13 cellular contexts compared by ENCODE assay signal in the genomic region with DNA sequence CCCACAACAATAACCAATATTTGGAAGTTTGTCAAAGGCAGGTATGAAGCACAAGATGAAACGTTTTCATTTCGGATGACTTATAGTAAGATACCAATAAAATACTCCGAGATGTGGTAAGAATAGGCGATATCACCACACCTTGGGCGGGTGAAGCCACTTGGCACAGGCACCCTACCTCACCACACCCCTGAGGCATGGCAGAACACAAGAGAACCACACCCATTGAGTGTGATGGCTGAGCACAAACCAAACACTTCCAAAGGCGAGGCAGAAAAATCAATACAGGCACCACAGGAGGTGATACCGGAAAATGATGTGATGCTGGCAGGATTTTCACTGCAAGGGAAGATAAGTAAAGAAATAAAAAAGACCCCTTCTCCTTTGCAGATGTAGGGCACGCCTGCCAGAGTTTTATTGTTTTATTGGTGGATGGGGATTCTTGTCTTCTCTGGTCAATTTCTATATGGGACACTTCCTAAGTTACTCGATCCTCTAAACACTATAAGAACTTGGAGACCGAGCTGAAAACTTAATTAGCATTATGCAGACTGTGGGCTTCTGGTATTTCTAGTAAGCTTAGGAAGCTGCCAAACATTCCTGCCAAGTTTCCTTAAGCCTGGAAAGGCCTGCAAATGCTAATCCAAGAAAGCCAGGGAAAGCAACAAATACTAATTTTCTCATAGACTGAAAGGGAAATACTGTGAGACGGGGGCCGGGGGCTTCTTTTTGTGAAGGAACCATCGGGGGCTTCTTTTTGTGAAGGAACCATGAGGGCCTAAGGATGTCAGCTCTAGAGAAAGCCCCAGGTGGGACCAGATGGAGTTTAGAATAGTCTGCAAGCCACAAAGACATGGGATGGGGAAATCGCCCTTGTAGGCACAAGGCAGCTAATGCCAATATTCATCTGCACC.
A peak's percentile ranks its signal among the peaks of the same experiment; 100 is the strongest.
DNase-seq lines count a peak whose midpoint lies in the region; ATAC-seq, FAIRE-seq and TF ChIP-seq lines count a peak whose summit lies in the region.
"Had no signal": no experiment of that assay in that cellular context is flagged by ENCODE, and none has a peak within 500 bp of the region (broad histone marks: within the 10 kb centered on the region; RNA-seq: fewer than 3 reads in every experiment).

No MANE protein-coding gene starts in this region.

- peaks cover 22% of the 10 kb centered on the region for H3K4me1 Mint-ChIP-seq in endodermal cell

- no peak overlapping the region for H3K27ac Mint-ChIP-seq in endodermal cell
- H3K27ac Mint-ChIP-seq: progenitor cell of endocrine pancreas had no signal

- peaks cover 3% of the 10 kb centered on the region for H3K27me3 Mint-ChIP-seq in endodermal cell (ENCODE audit: insufficient read depth)

- no peak for FAIRE-seq in frontal cortex (lab: Jason Lieb, UNC)
- FAIRE-seq: GM19239, H54, TTC549 had no signal

- H3K4me3 ChIP-seq in endodermal cell (ENCODE audit: low read length): no peak overlapping the region

- ATAC-seq in Right ventricle myocardium inferior: no peak

- no peaks in the 10 kb centered on the region for H3K4me1 ChIP-seq in endodermal cell (ENCODE audit: control insufficient read depth, insufficient read depth, low read length)

- peaks cover 2% of the 10 kb centered on the region for H3K36me3 Mint-ChIP-seq in endodermal cell (ENCODE audit: low read depth)

- DNase-seq in DMS153 treated with DMSO at 0.1 percent for 48 hours (lab: John Stamatoyannopoulos, UW; ENCODE audit: unreplicated experiment): peak; percentile 44
- peak; percentile 83 for DNase-seq in NCI-H2107 treated with DMSO at 0.1 percent for 48 hours (lab: John Stamatoyannopoulos, UW; ENCODE audit: unreplicated experiment)
- DNase-seq in endodermal cell: peak; percentile 57
- peak; percentile 3 for DNase-seq in putamen (ENCODE audit: low spot score)
- DNase-seq in NK-92 treated with Interleukin-12 subunit alpha and Interleukin-12 subunit beta, amount 100 ng/mL, for 24 hours (lab: John Stamatoyannopoulos, UW): no peak
- no peak for DNase-seq in Right ventricle myocardium inferior (ENCODE audit: missing footprints)
- no peak for DNase-seq in frontal cortex (ENCODE audit: low spot score in 2 of 2)
- DNase-seq: effector CD8-positive, alpha-beta T cell; NCI-H1436 treated with DMSO at 0.1 percent for 48 hours had no signal

- H3K27ac ChIP-seq in endodermal cell (ENCODE audit: low read depth, low read length): no peak overlapping the region

- no peaks in the 10 kb centered on the region for H3K36me3 ChIP-seq in endodermal cell (ENCODE audit: control insufficient read depth, insufficient read depth, low read length)

- no peak overlapping the region for H3K9ac ChIP-seq in endodermal cell (ENCODE audit: extremely low read depth, low read length, poor library complexity, severe bottlenecking)

- peaks cover 9% of the 10 kb centered on the region for H3K9me3 Mint-ChIP-seq in endodermal cell

- WGBS in endodermal cell (ENCODE audit: insufficient coverage in 1 of 2, insufficient read length in 1 of 2), 2 experiments: 72% methylated on average over 6 to 14 of the region's 14 CpGs

- peaks cover 5% of the 10 kb centered on the region for H3K9me3 ChIP-seq in endodermal cell (ENCODE audit: control insufficient read depth, low read length)

- TF ChIP-seq CTCF in endodermal cell (conservative IDR thresholded peaks at IDR 0.05): no peak

- no peaks in the 10 kb centered on the region for H3K27me3 ChIP-seq in endodermal cell (ENCODE audit: control insufficient read depth, insufficient read depth, low read length, poor library complexity, severe bottlenecking)

- H3K4me3 Mint-ChIP-seq in endodermal cell: no peak overlapping the region

- intact Hi-C loops in Right ventricle myocardium inferior (cut with DNase I): no loop called here

Comparison
In these comparisons a context has a peak if more than half of its experiments do, and no peak if none do; other contexts are left out.
1. DNase-seq: peak in DMS153 treated with DMSO at 0.1 percent for 48 hours (single experiment), NCI-H2107 treated with DMSO at 0.1 percent for 48 hours (single experiment), endodermal cell (single experiment) and putamen (single experiment); none in NK-92 treated with Interleukin-12 subunit alpha and Interleukin-12 subunit beta, amount 100 ng/mL, for 24 hours (single experiment), Right ventricle myocardium inferior (single experiment) and frontal cortex (0 of 2).